ENCODE assay signal across 8 cellular contexts in genomic region chr6:37818536-37819176, GRCh38. TPM values are rescaled to one million over a fixed set of nuclear protein-coding genes. Genes with fewer than 3 reads are reported as not detected.
DNase-seq lines count a peak whose midpoint lies in the region; ATAC-seq and TF ChIP-seq lines count a peak whose summit lies in the region.

No MANE protein-coding gene starts in this region.

- H3K36me3 ChIP-seq in CD8-positive, alpha-beta T cell (ENCODE audit: insufficient read depth, low read length) = no peaks in the 10 kb centered on the region

- peaks cover 39% of the 10 kb centered on the region for H3K4me1 ChIP-seq in CD8-positive, alpha-beta T cell (ENCODE audit: insufficient read depth, low read length)

- peak overlapping the region; percentile 73 for H3K4me3 ChIP-seq in CD8-positive, alpha-beta T cell (ENCODE audit: low read depth, low read length)

- DNase-seq in CD8-positive, alpha-beta T cell = peak in 6 of 7 experiments; percentile 87 to 97 (median 93)
- peak; percentile 97 for DNase-seq in NCI-H82 treated with DMSO at 0.1 percent for 48 hours (lab: John Stamatoyannopoulos, UW; ENCODE audit: unreplicated experiment)
- DNase-seq in activated CD8-positive, alpha-beta T cell treated with anti-CD3 and anti-CD28 coated beads for 36 hours = peak; percentile 98
- peak; percentile 87 for DNase-seq in endothelial cell (ENCODE audit: low spot score)
- DNase-seq in midbrain (lab: John Stamatoyannopoulos, UW) = peak; percentile 99
- DNase-seq in stimulated activated CD8-positive, alpha-beta memory T cell treated with anti-CD3 and anti-CD28 coated beads, Interleukin-2, amount 100 ng/mL, for 1 hour (ENCODE audit: low read depth in 2 of 2) = peak; percentile 90 to 92

- no peaks in the 10 kb centered on the region for H3K9me3 Mint-ChIP-seq in CD8-positive, alpha-beta T cell
- H3K9me3 Mint-ChIP-seq in activated CD8-positive, alpha-beta T cell treated with anti-CD3 and anti-CD28 coated beads for 36 hours = no peaks in the 10 kb centered on the region
- no peaks in the 10 kb centered on the region for H3K9me3 Mint-ChIP-seq in endothelial cell (ENCODE audit: unreplicated experiment)

- no peak for TF ChIP-seq CTCF in CD8-positive, alpha-beta T cell (IDR thresholded peaks at IDR 0.05)
- TF ChIP-seq CTCF in activated CD8-positive, alpha-beta T cell treated with anti-CD3 and anti-CD28 coated beads for 36 hours (IDR thresholded peaks at IDR 0.05) = no peak
- no peak for TF ChIP-seq CTCF in endothelial cell (IDR thresholded peaks at IDR 0.05; ENCODE audit: unreplicated experiment)

- no peaks in the 10 kb centered on the region for H3K27me3 ChIP-seq in CD8-positive, alpha-beta T cell (ENCODE audit: insufficient read depth, low read length)

- H3K36me3 Mint-ChIP-seq in CD8-positive, alpha-beta T cell = peaks cover 11% of the 10 kb centered on the region
- peaks cover 8% of the 10 kb centered on the region for H3K36me3 Mint-ChIP-seq in activated CD8-positive, alpha-beta T cell treated with anti-CD3 and anti-CD28 coated beads for 36 hours (ENCODE audit: low read depth)
- peaks cover 3% of the 10 kb centered on the region for H3K36me3 Mint-ChIP-seq in endothelial cell (ENCODE audit: low read depth, unreplicated experiment)

- no peaks in the 10 kb centered on the region for H3K9me3 ChIP-seq in CD8-positive, alpha-beta T cell (ENCODE audit: low read length)

- intact Hi-C loops in CD8-positive, alpha-beta T cell (cut with DNase I, micrococcal nuclease) = loop anchor here (1.0 to 10.0 kb wide), 12 partner anchors 27 to 1896 kb away; partner anchors contain the start of genes GLO1 (in 2 of the 2), MDGA1 (in 2 of the 2), BTBD9 (in 1 of the 2) and CMTR1 (in 1 of the 2)
- intact Hi-C loops in activated CD8-positive, alpha-beta T cell treated with anti-CD3 and anti-CD28 coated beads for 36 hours (cut with micrococcal nuclease) = no loop called here

- CTCF ChIA-PET in CD8-positive, alpha-beta T cell (lab: Charles Lee) = interaction anchor here (1.0 to 1.1 kb wide), 2 partner anchors 27 to 42 kb away, joined by 3 to 4 read pairs; no protein-coding TSS in a partner anchor
- CTCF ChIA-PET in activated CD8-positive, alpha-beta T cell treated with anti-CD3 and anti-CD28 coated beads for 36 hours (lab: Charles Lee) = interaction anchor here (0.9 to 1.9 kb wide), 7 partner anchors 13 to 172 kb away, joined by 3 to 10 read pairs (median 3); no protein-coding TSS in a partner anchor

- peak overlapping the region; percentile 96 for H3K4me3 Mint-ChIP-seq in CD8-positive, alpha-beta T cell
- peak overlapping the region; percentile 97 for H3K4me3 Mint-ChIP-seq in activated CD8-positive, alpha-beta T cell treated with anti-CD3 and anti-CD28 coated beads for 36 hours
- peak overlapping the region; percentile 99 for H3K4me3 Mint-ChIP-seq in endothelial cell (ENCODE audit: unreplicated experiment)

- H3K27me3 Mint-ChIP-seq in CD8-positive, alpha-beta T cell (ENCODE audit: low read depth) = no peaks in the 10 kb centered on the region
- no peaks in the 10 kb centered on the region for H3K27me3 Mint-ChIP-seq in activated CD8-positive, alpha-beta T cell treated with anti-CD3 and anti-CD28 coated beads for 36 hours
- peaks cover 14% of the 10 kb centered on the region for H3K27me3 Mint-ChIP-seq in endothelial cell (ENCODE audit: unreplicated experiment)

- peak overlapping the region; percentile 93 for H3K27ac ChIP-seq in CD8-positive, alpha-beta T cell (ENCODE audit: low read depth, low read length)

- peak overlapping the region; percentile 98 for H3K27ac Mint-ChIP-seq in CD8-positive, alpha-beta T cell
- peak overlapping the region; percentile 98 for H3K27ac Mint-ChIP-seq in activated CD8-positive, alpha-beta T cell treated with anti-CD3 and anti-CD28 coated beads for 36 hours
- peak overlapping the region; percentile 99 for H3K27ac Mint-ChIP-seq in endothelial cell (ENCODE audit: unreplicated experiment)

- peaks cover 54% of the 10 kb centered on the region for H3K4me1 Mint-ChIP-seq in CD8-positive, alpha-beta T cell (ENCODE audit: low read depth)
- H3K4me1 Mint-ChIP-seq in activated CD8-positive, alpha-beta T cell treated with anti-CD3 and anti-CD28 coated beads for 36 hours (ENCODE audit: low read depth) = peaks cover 47% of the 10 kb centered on the region
- peaks cover 47% of the 10 kb centered on the region for H3K4me1 Mint-ChIP-seq in endothelial cell (ENCODE audit: unreplicated experiment)

- peak; percentile 87 for ATAC-seq in CD8-positive, alpha-beta T cell
- ATAC-seq in GM19395 (IDR thresholded peaks at IDR 0.05; ENCODE audit: unreplicated experiment) (peak; percentile 78), HG03521 (IDR thresholded peaks at IDR 0.05; ENCODE audit: unreplicated experiment) (peak; percentile 68)
- peak; percentile 89 for ATAC-seq in activated CD8-positive, alpha-beta T cell treated with anti-CD3 and anti-CD28 coated beads for 36 hours

- POLR2A ChIA-PET in CD8-positive, alpha-beta T cell (lab: Charles Lee) = interaction anchor here (0.6 to 3.1 kb wide), 17 partner anchors 9 to 1981 kb away, joined by 3 to 14 read pairs (median 4); partner anchors contain the start of genes CCDC167 and MDGA1
- POLR2A ChIA-PET in activated CD8-positive, alpha-beta T cell treated with anti-CD3 and anti-CD28 coated beads for 36 hours (lab: Charles Lee) = interaction anchor here (0.6 to 2.1 kb wide), 12 partner anchors 8 to 385 kb away, joined by 3 to 7 read pairs (median 3); no protein-coding TSS in a partner anchor

RNA-seq across cellular contexts. Expression of gene ZFAND3, which starts 0.9 kb away (rescaled TPM):
- total RNA-seq in CD8-positive, alpha-beta T cell = 10 to 100 TPM; 28.4 to 29.9 TPM
- 10 to 100 TPM; 32.3 to 37.9 TPM for total RNA-seq in activated CD8-positive, alpha-beta T cell treated with anti-CD3 and anti-CD28 coated beads for 36 hours
- total RNA-seq in endothelial cell (ENCODE audit: unreplicated experiment) = 96.3 TPM

Comparison
In these comparisons a context has a peak if more than half of its experiments do, and no peak if none do; other contexts are left out.
1. Peak in every context shown above with its lines: DNase-seq, ATAC-seq, H3K4me3 ChIP-seq and H3K27ac ChIP-seq.